Comparison of ENCODE assay signal across 21 cellular contexts in the genomic region with DNA sequence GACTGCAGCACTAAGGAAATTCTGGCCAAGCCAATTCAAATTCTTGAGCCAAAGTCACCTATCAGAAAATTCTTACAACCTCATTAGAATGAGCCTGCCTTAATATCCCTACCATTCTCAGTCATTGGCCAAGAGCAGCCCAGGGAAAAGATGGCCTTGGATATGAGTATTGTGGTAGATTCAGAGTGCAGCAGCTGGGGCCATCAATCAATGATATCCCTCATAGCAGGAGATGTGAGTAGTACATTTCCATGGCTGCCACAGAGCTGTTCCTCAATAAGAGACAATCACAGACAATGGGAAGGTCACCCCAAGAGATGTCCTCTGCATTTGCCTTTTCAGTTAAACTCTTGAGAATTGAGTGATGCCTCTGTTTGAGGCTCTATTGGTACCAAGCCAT.
A peak's percentile ranks its signal among the peaks of the same experiment; 100 is the strongest.
DNase-seq lines count a peak whose midpoint lies in the region; ATAC-seq and TF ChIP-seq lines count a peak whose summit lies in the region.
"Had no signal": no experiment of that assay in that cellular context is flagged by ENCODE, and none has a peak within 500 bp of the region (broad histone marks: within the 10 kb centered on the region; RNA-seq: fewer than 3 reads in every experiment).

No MANE protein-coding gene starts in this region.

- H3K4me1 ChIP-seq in psoas muscle (peaks cover 13% of the 10 kb centered on the region), uterus (no peaks in the 10 kb centered on the region)
- H3K4me1 ChIP-seq: BE2C, BLaER1 had no signal

- DNase-seq in LHCN-M2 (ENCODE audit: low read depth), result peak; percentile 84
- peak; percentile 93 for DNase-seq in myocyte (ENCODE audit: low read depth)
- DNase-seq in psoas muscle, result no peak
- no peak for DNase-seq in uterus
- no peak for DNase-seq in left cardiac atrium
- DNase-seq in NCI-H1092 (lab: John Stamatoyannopoulos, UW), result no peak
- DNase-seq: 8988T; ACHN; BE2C; C1 segment of cervical spinal cord; CD4-positive, alpha-beta memory T cell; CD4-positive, CD25-positive, alpha-beta regulatory T cell; CD8-positive, alpha-beta memory T cell; COR-L47; DMS 273 treated with DMSO at 0.1 percent for 48 hours; DMS153; DMS79 treated with DMSO at 0.1 percent for 48 hours; GF-D8 had no signal

- peak; percentile 29 to 43 (median 40) for ATAC-seq in psoas muscle
- ATAC-seq in GM19328 (IDR thresholded peaks at IDR 0.05; ENCODE audit: unreplicated experiment), result no peak
- no peak for ATAC-seq in left cardiac atrium
- ATAC-seq in GM19023 (IDR thresholded peaks at IDR 0.05; ENCODE audit: unreplicated experiment), result no peak

- TF ChIP-seq CTCF in psoas muscle (IDR thresholded peaks at IDR 0.05), result no peak
- TF ChIP-seq CTCF in uterus (IDR thresholded peaks at IDR 0.05), result no peak

- H3K9me3 ChIP-seq in psoas muscle (peaks cover 5% of the 10 kb centered on the region), uterus (no peaks in the 10 kb centered on the region)
- H3K9me3 ChIP-seq: BE2C had no signal

- H3K36me3 ChIP-seq in psoas muscle (ENCODE audit: insufficient read depth in 1 of 2, low read depth in 1 of 2) (no peaks in the 10 kb centered on the region), uterus (no peaks in the 10 kb centered on the region)
- H3K36me3 ChIP-seq: BE2C, BLaER1 had no signal

- TF ChIP-seq POLR2A in uterus (IDR thresholded peaks at IDR 0.05), result no peak

- peak overlapping the region; percentile 69 for H3K27ac ChIP-seq in psoas muscle
- H3K27ac ChIP-seq in uterus, result peak overlapping the region; percentile 67
- H3K27ac ChIP-seq: BLaER1 had no signal

- H3K27me3 ChIP-seq in psoas muscle (ENCODE audit: insufficient read depth in 3 of 3, low read length in 2 of 3) (no peaks in the 10 kb centered on the region), uterus (no peaks in the 10 kb centered on the region)
- H3K27me3 ChIP-seq: BE2C, BLaER1 had no signal

- H3K4me3 ChIP-seq in psoas muscle, result no peak overlapping the region
- H3K4me3 ChIP-seq in uterus, result no peak overlapping the region
- H3K4me3 ChIP-seq: BLaER1 had no signal

- intact Hi-C loops in psoas muscle (cut with DNase I) (no loop called here), uterus (cut with DNase I; ENCODE audit: low total_unique reads) (no loop called here), left cardiac atrium (cut with DNase I) (no loop called here)

Comparison
In these comparisons a context has a peak if more than half of its experiments do, and no peak if none do; other contexts are left out.
1. DNase-seq: peak in LHCN-M2 (single experiment) and myocyte (single experiment); none in psoas muscle (0 of 2), uterus (0 of 2), left cardiac atrium (single experiment) and NCI-H1092 (single experiment).
2. ATAC-seq: peak in psoas muscle (4 of 4); none in GM19328 (single experiment), left cardiac atrium (0 of 2) and GM19023 (single experiment).